10 cellular contexts compared by ENCODE assay signal in genomic region chr4:164748375-164748774, GRCh38. TPM values are rescaled to one million over a fixed set of nuclear protein-coding genes. Genes with fewer than 3 reads are reported as not detected.
DNase-seq lines count a peak whose midpoint lies in the region; ATAC-seq, FAIRE-seq and TF ChIP-seq lines count a peak whose summit lies in the region.
"Had no signal": no experiment of that assay in that cellular context is flagged by ENCODE, and none has a peak within 500 bp of the region (broad histone marks: within the 10 kb centered on the region; RNA-seq: fewer than 3 reads in every experiment).

No MANE protein-coding gene starts in this region.

- ATAC-seq in A549: no peak
- no peak for ATAC-seq in CD8-positive, alpha-beta T cell
- ATAC-seq in activated CD4-positive, alpha-beta T cell treated with anti-CD3 and anti-CD28 coated beads for 36 hours: no peak
- ATAC-seq in HG03039 (IDR thresholded peaks at IDR 0.05; ENCODE audit: unreplicated experiment): no peak
- ATAC-seq in HG02571 (IDR thresholded peaks at IDR 0.05; ENCODE audit: unreplicated experiment): no peak

- WGBS in A549 (ENCODE audit: missing lambda C conversion rate): 2% methylated on average over 3 of the region's 3 CpGs

- no peaks in the 10 kb centered on the region for H3K9me3 ChIP-seq in A549
- H3K9me3 ChIP-seq in CD8-positive, alpha-beta T cell (ENCODE audit: low read length): no peaks in the 10 kb centered on the region

- DNase-seq in A549 (ENCODE audit: low read depth in 1 of 2, low spot score in 1 of 2) (peak in 1 of 2 experiments; percentile 14), GM10248 (ENCODE audit: extremely low spot score) (peak; percentile 16), RPMI7951 (ENCODE audit: low read depth) (peak; percentile 4), frontal cortex (ENCODE audit: low spot score in 2 of 2) (peak; percentile 17 to 42)
- DNase-seq in CD8-positive, alpha-beta T cell: no peak
- DNase-seq in activated CD4-positive, alpha-beta T cell treated with anti-CD3 and anti-CD28 coated beads for 36 hours: no peak
- DNase-seq: central memory CD4-positive, alpha-beta T cell; NCI-H2029 treated with DMSO at 0.1 percent for 48 hours had no signal

- no peak overlapping the region for H3K27ac Mint-ChIP-seq in CD8-positive, alpha-beta T cell
- no peak overlapping the region for H3K27ac Mint-ChIP-seq in activated CD4-positive, alpha-beta T cell treated with anti-CD3 and anti-CD28 coated beads for 36 hours

- H3K36me3 Mint-ChIP-seq in CD8-positive, alpha-beta T cell: no peaks in the 10 kb centered on the region
- H3K36me3 Mint-ChIP-seq in activated CD4-positive, alpha-beta T cell treated with anti-CD3 and anti-CD28 coated beads for 36 hours (ENCODE audit: low read depth): no peaks in the 10 kb centered on the region

- no peaks in the 10 kb centered on the region for H3K36me3 ChIP-seq in CD8-positive, alpha-beta T cell (ENCODE audit: insufficient read depth, low read length)

- H3K4me3 Mint-ChIP-seq in CD8-positive, alpha-beta T cell: no peak overlapping the region
- no peak overlapping the region for H3K4me3 Mint-ChIP-seq in activated CD4-positive, alpha-beta T cell treated with anti-CD3 and anti-CD28 coated beads for 36 hours

- intact Hi-C loops in CD8-positive, alpha-beta T cell (cut with DNase I, micrococcal nuclease): loop anchor here (2.0 to 5.0 kb wide), 3 partner anchors 1196 to 1264 kb away; no protein-coding TSS in a partner anchor
- intact Hi-C loops in activated CD4-positive, alpha-beta T cell treated with anti-CD3 and anti-CD28 coated beads for 36 hours (cut with DNase I, micrococcal nuclease): loop anchor here (1.0 to 5.0 kb wide), 5 partner anchors 48 to 1266 kb away; no protein-coding TSS in a partner anchor

- TF ChIP-seq CTCF in A549 (IDR thresholded peaks at IDR 0.05): peak; percentile 45; the same call in 2 of the 3 replicates
- peak; percentile 7 for TF ChIP-seq CTCF in GM10248 (IDR thresholded peaks at IDR 0.05; ENCODE audit: control extremely low read depth, extremely low read depth, low read depth, missing control alignments)
- no peak for TF ChIP-seq CTCF in CD8-positive, alpha-beta T cell (IDR thresholded peaks at IDR 0.05)

- H3K4me1 ChIP-seq in A549: no peaks in the 10 kb centered on the region
- no peaks in the 10 kb centered on the region for H3K4me1 ChIP-seq in CD8-positive, alpha-beta T cell (ENCODE audit: insufficient read depth, low read length)

- no peaks in the 10 kb centered on the region for H3K4me1 Mint-ChIP-seq in CD8-positive, alpha-beta T cell (ENCODE audit: low read depth)
- no peaks in the 10 kb centered on the region for H3K4me1 Mint-ChIP-seq in activated CD4-positive, alpha-beta T cell treated with anti-CD3 and anti-CD28 coated beads for 36 hours

- H3K27me3 Mint-ChIP-seq in CD8-positive, alpha-beta T cell (ENCODE audit: low read depth): no peaks in the 10 kb centered on the region
- peaks cover 2% of the 10 kb centered on the region for H3K27me3 Mint-ChIP-seq in activated CD4-positive, alpha-beta T cell treated with anti-CD3 and anti-CD28 coated beads for 36 hours

- no peak overlapping the region for H3K27ac ChIP-seq in A549
- no peak overlapping the region for H3K27ac ChIP-seq in CD8-positive, alpha-beta T cell (ENCODE audit: low read depth, low read length)

- POLR2A ChIA-PET in A549 (lab: Yijun Ruan, JAX): no interaction called here
- POLR2A ChIA-PET in GM10248 (lab: Yijun Ruan, JAX): no interaction called here
- POLR2A ChIA-PET in CD8-positive, alpha-beta T cell (lab: Charles Lee): no interaction called here
- POLR2A ChIA-PET in activated CD4-positive, alpha-beta T cell treated with anti-CD3 and anti-CD28 coated beads for 36 hours (lab: Charles Lee): no interaction called here

- H3K27me3 ChIP-seq in CD8-positive, alpha-beta T cell (ENCODE audit: insufficient read depth, low read length): no peaks in the 10 kb centered on the region

- H3K4me3 ChIP-seq in A549: no peak overlapping the region
- H3K4me3 ChIP-seq in CD8-positive, alpha-beta T cell (ENCODE audit: low read depth, low read length): no peak overlapping the region

- FAIRE-seq in A549 (lab: Jason Lieb, UNC): no peak
- FAIRE-seq in frontal cortex (lab: Jason Lieb, UNC): peak; percentile 96

- TF ChIP-seq POLR2A in A549 (IDR thresholded peaks at IDR 0.05; ENCODE audit: low read length): no peak

- no peak overlapping the region for H3K4me2 ChIP-seq in A549

- peak; percentile 43 to 54; a peak in 4 of 5 replicates for TF ChIP-seq RAD21 in A549 (conservative IDR thresholded peaks at IDR 0.05 in 1 of 2, IDR thresholded peaks at IDR 0.05 in 1 of 2)

- H3K9me3 Mint-ChIP-seq in CD8-positive, alpha-beta T cell: peaks cover 7% of the 10 kb centered on the region
- peaks cover 6% of the 10 kb centered on the region for H3K9me3 Mint-ChIP-seq in activated CD4-positive, alpha-beta T cell treated with anti-CD3 and anti-CD28 coated beads for 36 hours (ENCODE audit: low read depth)

- TF ChIP-seq EP300 in A549 (IDR thresholded peaks at IDR 0.05): no peak

- CTCF ChIA-PET in A549 (lab: Yijun Ruan, JAX): interaction anchor here (1.0 to 1.5 kb wide), 2 partner anchors 9 to 1192 kb away, joined by 3 read pairs; no protein-coding TSS in a partner anchor
- CTCF ChIA-PET in GM10248 (lab: Yijun Ruan, JAX): interaction anchor here (1.0 to 1.9 kb wide), 6 partner anchors 10 to 1198 kb away, joined by 3 to 17 read pairs (median 6); no protein-coding TSS in a partner anchor
- CTCF ChIA-PET in CD8-positive, alpha-beta T cell (lab: Charles Lee): interaction anchor here (1.1 kb wide), 1 partner anchor 1200 kb away, joined by 3 read pairs; no protein-coding TSS in a partner anchor
- CTCF ChIA-PET in activated CD4-positive, alpha-beta T cell treated with anti-CD3 and anti-CD28 coated beads for 36 hours (lab: Charles Lee): no interaction called here

TF ChIP-seq in A549, 52 proteins besides CTCF, POLR2A, EP300 and RAD21:
- TF ChIP-seq SMC3 (IDR thresholded peaks at IDR 0.05) (0 out of 3 replicates have a peak, but pooled peaks have one; percentile 11), MAZ (IDR thresholded peaks at IDR 0.05; ENCODE audit: borderline replicate concordance, low read depth, low read length) (no peak)

RNA-seq across cellular contexts. Expression of gene SMIM31, which starts 5.6 kb away (rescaled TPM):
- 0.28 and 0.39 TPM in 2 replicates for polyA plus RNA-seq in A549 (2011; rRNA removed)
- polyA plus RNA-seq in A549 (2012; cell fraction: cytosol; rRNA removed): not detected in 2 replicates
- polyA plus RNA-seq in A549 (2012; cell fraction: nucleus; rRNA removed): not detected in 2 replicates
- polyA plus RNA-seq in A549 (2017; fragmentation: RNase III; extraction: RNeasy Plus Mini Kit Qiagen cat#74134 plus additional on column Dnase treatment): 0.04 TPM in 1 of 3 replicates, not detected in the others
- 0.12 TPM in 1 of 2 replicates, not detected in the other for polyA minus RNA-seq in A549 (2011; rRNA and poly(A)+ RNA removed)
- total RNA-seq in RPMI7951 (2014; rRNA removed; shearing (Covaris generic)): not detected in 2 replicates
- not detected for total RNA-seq in frontal cortex
- not detected for total RNA-seq in CD8-positive, alpha-beta T cell
- total RNA-seq in activated CD4-positive, alpha-beta T cell treated with anti-CD3 and anti-CD28 coated beads for 36 hours: not detected

Comparison
In these comparisons a context has a peak if more than half of its experiments do, and no peak if none do; other contexts are left out.
1. DNase-seq: peak in GM10248 (single experiment), RPMI7951 (single experiment) and frontal cortex (2 of 2); none in CD8-positive, alpha-beta T cell (0 of 7) and activated CD4-positive, alpha-beta T cell treated with anti-CD3 and anti-CD28 coated beads for 36 hours (single experiment).